Comparison of ENCODE assay signal across 8 cellular contexts in genomic region chr1:157963713-157964112, GRCh38. TPM values are rescaled to one million over a fixed set of nuclear protein-coding genes. Genes with fewer than 3 reads are reported as not detected.
DNase-seq lines count a peak whose midpoint lies in the region; ATAC-seq and TF ChIP-seq lines count a peak whose summit lies in the region.

No MANE protein-coding gene starts in this region.

- no peaks in the 10 kb centered on the region for H3K9me3 Mint-ChIP-seq in progenitor cell of endocrine pancreas (ENCODE audit: low read depth)

- peak; percentile 95 for TF ChIP-seq RAD21 in Ishikawa (IDR thresholded peaks at IDR 0.05; ENCODE audit: low read depth)

- no peak for ATAC-seq in HG03039 (IDR thresholded peaks at IDR 0.05; ENCODE audit: unreplicated experiment)

- no peak overlapping the region for H3K4me3 Mint-ChIP-seq in progenitor cell of endocrine pancreas (ENCODE audit: low read depth)

- no peak for TF ChIP-seq EP300 in Ishikawa (IDR thresholded peaks at IDR 0.05; ENCODE audit: borderline replicate concordance)

- no peak overlapping the region for H3K27ac Mint-ChIP-seq in progenitor cell of endocrine pancreas

- DNase-seq in NCI-H524 (lab: John Stamatoyannopoulos, UW) (peak; percentile 21 to 47), NCI-H524 treated with DMSO at 0.1 percent for 48 hours (lab: John Stamatoyannopoulos, UW) (no peak), RWPE1 (ENCODE audit: low spot score) (peak; percentile 71), germinal center (ENCODE audit: low spot score) (peak; percentile 73), progenitor cell of endocrine pancreas (ENCODE audit: low spot score, unreplicated experiment) (peak; percentile 61)
- DNase-seq in activated naive CD4-positive, alpha-beta T cell treated with Interleukin-2 at 50 U/mL for 16 hours, result peak; percentile 48

- POLR2A ChIA-PET in RWPE1 (lab: Yijun Ruan, JAX; ENCODE audit: low non-redundant PET), result no interaction called here

- no peak overlapping the region for H3K27ac ChIP-seq in RWPE1

- no peaks in the 10 kb centered on the region for H3K36me3 Mint-ChIP-seq in progenitor cell of endocrine pancreas (ENCODE audit: insufficient read depth)

- H3K27me3 Mint-ChIP-seq in progenitor cell of endocrine pancreas, result peaks cover 6% of the 10 kb centered on the region

- H3K4me1 Mint-ChIP-seq in progenitor cell of endocrine pancreas (ENCODE audit: low read depth), result peaks cover 21% of the 10 kb centered on the region

- TF ChIP-seq CTCF in RWPE1 (conservative IDR thresholded peaks at IDR 0.05; ENCODE audit: low read depth), result peak; percentile 89
- peak; percentile 98 for TF ChIP-seq CTCF in progenitor cell of endocrine pancreas (IDR thresholded peaks at IDR 0.05; ENCODE audit: unreplicated experiment)

- CTCF ChIA-PET in RWPE1 (lab: Yijun Ruan, JAX), result interaction anchor here (0.6 to 4.4 kb wide), 13 partner anchors 20 to 1150 kb away, joined by 3 to 40 read pairs (median 4); no protein-coding TSS in a partner anchor

TF ChIP-seq in Ishikawa, 13 proteins besides CTCF, POLR2A, EP300 and RAD21:
- no peak for TF ChIP-seq ZBTB7A (IDR thresholded peaks at IDR 0.05; ENCODE audit: low read depth)
- TF ChIP-seq NFIC (IDR thresholded peaks at IDR 0.05), result no peak
- TF ChIP-seq TAF1 (IDR thresholded peaks at IDR 0.05; ENCODE audit: low read depth), result no peak
- TF ChIP-seq MAX (IDR thresholded peaks at IDR 0.05), result no peak
- no peak for TF ChIP-seq FOXM1 (IDR thresholded peaks at IDR 0.05; ENCODE audit: borderline replicate concordance, low read depth)
- no peak for TF ChIP-seq CREB1 (IDR thresholded peaks at IDR 0.05; ENCODE audit: low read depth)
- no peak for TF ChIP-seq CEBPB (IDR thresholded peaks at IDR 0.05)
- no peak for TF ChIP-seq REST (IDR thresholded peaks at IDR 0.05; ENCODE audit: low read depth)
- TF ChIP-seq TEAD4 (IDR thresholded peaks at IDR 0.05), result no peak
TF ChIP-seq in Ishikawa: peak in this region for 0.

RNA-seq across cellular contexts. Expression of gene KIRREL1, which starts 29.7 kb away (rescaled TPM):
- 43.8 and 46.3 TPM in 2 replicates for total RNA-seq in progenitor cell of endocrine pancreas
